Comparison of ENCODE assay signal across 19 cellular contexts in the genomic region with DNA sequence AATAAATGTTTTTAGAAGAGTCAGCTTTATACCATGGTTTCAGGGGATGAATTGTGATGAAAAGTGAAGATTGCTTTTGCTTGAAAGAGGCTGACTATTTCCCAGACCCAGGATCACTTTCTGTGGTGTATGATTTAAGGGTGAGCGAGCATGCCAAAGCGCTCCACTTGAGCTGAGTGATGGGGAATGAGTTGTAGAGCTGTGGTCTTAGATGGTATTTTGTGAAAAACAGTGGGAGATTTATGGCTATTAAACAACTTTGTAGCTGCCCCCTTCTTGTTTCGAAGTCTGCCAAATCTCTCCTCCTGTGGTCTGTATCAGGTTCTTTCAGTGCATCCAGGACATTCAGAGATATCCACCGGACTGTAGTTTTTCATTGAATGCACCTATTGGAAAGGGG.
DNase-seq lines count a peak whose midpoint lies in the region; ATAC-seq, FAIRE-seq and TF ChIP-seq lines count a peak whose summit lies in the region.
"Had no signal": no experiment of that assay in that cellular context is flagged by ENCODE, and none has a peak within 500 bp of the region (broad histone marks: within the 10 kb centered on the region; RNA-seq: fewer than 3 reads in every experiment).

No MANE protein-coding gene starts in this region.

- H3K4me1 Mint-ChIP-seq in astrocyte (ENCODE audit: low read depth, unreplicated experiment) (peaks cover 3% of the 10 kb centered on the region), chondrocyte (ENCODE audit: low read depth) (peaks cover 17% of the 10 kb centered on the region)
- peaks cover 0 to 4% (median 0%) of the 10 kb centered on the region in 7 donors for H3K4me1 Mint-ChIP-seq in naive thymus-derived CD4-positive, alpha-beta T cell
- H3K4me1 Mint-ChIP-seq: B cell had no signal

- H3K36me3 Mint-ChIP-seq in astrocyte (ENCODE audit: low read depth, unreplicated experiment) (peaks cover 3% of the 10 kb centered on the region), chondrocyte (ENCODE audit: low read depth) (peaks cover 8% of the 10 kb centered on the region)
- no peaks in the 10 kb centered on the region for H3K36me3 Mint-ChIP-seq in naive thymus-derived CD4-positive, alpha-beta T cell

- H3K4me2 ChIP-seq in astrocyte (ENCODE audit: low read length) (no peak overlapping the region), osteoblast (ENCODE audit: insufficient read depth, low read length) (no peak overlapping the region)

- ATAC-seq in HG03139 (IDR thresholded peaks at IDR 0.05; ENCODE audit: unreplicated experiment): no peak
- no peak for ATAC-seq in naive thymus-derived CD4-positive, alpha-beta T cell
- ATAC-seq: GM12878, HCT116 had no signal

- FAIRE-seq in astrocyte (lab: Jason Lieb, UNC): no peak
- FAIRE-seq: GM12878, GM18507, H54 had no signal

- CTCF ChIA-PET in HEK293T (lab: Yijun Ruan, JAX): no interaction called here
- CTCF ChIA-PET in naive thymus-derived CD4-positive, alpha-beta T cell (lab: Charles Lee): no interaction called here

- H3K9ac ChIP-seq in astrocyte (ENCODE audit: low read length): no peak overlapping the region
- H3K9ac ChIP-seq: GM23248 had no signal

- H2AFZ ChIP-seq in astrocyte (ENCODE audit: low read depth, low read length): no peak overlapping the region
- peak overlapping the region; percentile 15 for H2AFZ ChIP-seq in osteoblast (ENCODE audit: low read length)
- H2AFZ ChIP-seq: GM23248 had no signal

- H3K4me3 Mint-ChIP-seq in astrocyte (ENCODE audit: unreplicated experiment): no peak overlapping the region
- H3K4me3 Mint-ChIP-seq in chondrocyte (ENCODE audit: unreplicated experiment): no peak overlapping the region
- H3K4me3 Mint-ChIP-seq in naive thymus-derived CD4-positive, alpha-beta T cell: no peak overlapping the region
- H3K4me3 Mint-ChIP-seq: B cell; CD4-positive, alpha-beta T cell had no signal

- H3K27ac Mint-ChIP-seq in astrocyte (ENCODE audit: unreplicated experiment) (no peak overlapping the region), chondrocyte (ENCODE audit: unreplicated experiment) (no peak overlapping the region)
- H3K27ac Mint-ChIP-seq in naive thymus-derived CD4-positive, alpha-beta T cell: no peak overlapping the region
- H3K27ac Mint-ChIP-seq: B cell; CD4-positive, alpha-beta T cell had no signal

- H4K20me1 ChIP-seq in astrocyte (ENCODE audit: insufficient read depth, low read length) (no peaks in the 10 kb centered on the region), osteoblast (ENCODE audit: insufficient read depth, low read length) (no peaks in the 10 kb centered on the region)

- H3K27me3 ChIP-seq in astrocyte (ENCODE audit: insufficient read depth, low read length): no peaks in the 10 kb centered on the region
- no peaks in the 10 kb centered on the region for H3K27me3 ChIP-seq in osteoblast (ENCODE audit: insufficient read depth, low read length)
- no peaks in the 10 kb centered on the region for H3K27me3 ChIP-seq in naive thymus-derived CD4-positive, alpha-beta T cell (ENCODE audit: control insufficient read depth in 2 of 2, insufficient read depth in 2 of 2, low read length in 2 of 2)

- intact Hi-C loops in naive thymus-derived CD4-positive, alpha-beta T cell (cut with micrococcal nuclease): no loop called here

- peaks cover 8% of the 10 kb centered on the region for H3K9me3 Mint-ChIP-seq in astrocyte (ENCODE audit: unreplicated experiment)
- H3K9me3 Mint-ChIP-seq in chondrocyte (ENCODE audit: low read depth): peaks cover 16% of the 10 kb centered on the region
- H3K9me3 Mint-ChIP-seq in naive thymus-derived CD4-positive, alpha-beta T cell: peaks cover 0 to 9% (median 2%) of the 10 kb centered on the region in 11 donors

- no peak overlapping the region for H3K27ac ChIP-seq in astrocyte (ENCODE audit: low read depth, low read length)
- no peak overlapping the region for H3K27ac ChIP-seq in osteoblast (ENCODE audit: low read depth, low read length)
- no peak overlapping the region for H3K27ac ChIP-seq in naive thymus-derived CD4-positive, alpha-beta T cell (ENCODE audit: low read depth, low read length)
- H3K27ac ChIP-seq: GM23248 had no signal

- TF ChIP-seq CTCF in astrocyte (IDR thresholded peaks at IDR 0.05; ENCODE audit: insufficient read depth, low read depth, low read length) (no peak), osteoblast (IDR thresholded peaks at IDR 0.05; ENCODE audit: extremely low read depth, low read depth, low read length) (no peak), chondrocyte (IDR thresholded peaks at IDR 0.05) (no peak)

- H3K27me3 Mint-ChIP-seq in astrocyte (ENCODE audit: low read depth, unreplicated experiment) (no peaks in the 10 kb centered on the region), chondrocyte (ENCODE audit: low read depth) (no peaks in the 10 kb centered on the region)
- H3K27me3 Mint-ChIP-seq in naive thymus-derived CD4-positive, alpha-beta T cell: peaks cover 0 to 11% (median 0%) of the 10 kb centered on the region in 5 donors
- H3K27me3 Mint-ChIP-seq: B cell; CD4-positive, alpha-beta T cell had no signal

- H3K79me2 ChIP-seq in astrocyte (ENCODE audit: insufficient read depth, low read length): no peaks in the 10 kb centered on the region
- no peaks in the 10 kb centered on the region for H3K79me2 ChIP-seq in osteoblast (ENCODE audit: insufficient read depth, low read length)

- no peaks in the 10 kb centered on the region for H3K4me1 ChIP-seq in astrocyte (ENCODE audit: insufficient read depth, low read length)
- H3K4me1 ChIP-seq in osteoblast (ENCODE audit: insufficient read depth, low read length): peaks cover 5% of the 10 kb centered on the region
- no peaks in the 10 kb centered on the region for H3K4me1 ChIP-seq in naive thymus-derived CD4-positive, alpha-beta T cell (ENCODE audit: control insufficient read depth in 2 of 2, insufficient read depth in 2 of 2, low read length in 2 of 2)

- no peak overlapping the region for H3K4me3 ChIP-seq in astrocyte (ENCODE audit: insufficient read depth, low read depth, low read length)
- no peak overlapping the region for H3K4me3 ChIP-seq in osteoblast (ENCODE audit: insufficient read depth, low read length)
- no peak overlapping the region for H3K4me3 ChIP-seq in naive thymus-derived CD4-positive, alpha-beta T cell (ENCODE audit: low read length)
- H3K4me3 ChIP-seq: GM12878, GM23248 had no signal

- POLR2A ChIA-PET in HEK293T (lab: Yijun Ruan, JAX): no interaction called here
- POLR2A ChIA-PET in naive thymus-derived CD4-positive, alpha-beta T cell (lab: Charles Lee): no interaction called here

- H3K36me3 ChIP-seq in astrocyte (ENCODE audit: insufficient read depth, low read length) (no peaks in the 10 kb centered on the region), osteoblast (ENCODE audit: insufficient read depth, low read length) (no peaks in the 10 kb centered on the region)
- no peaks in the 10 kb centered on the region for H3K36me3 ChIP-seq in naive thymus-derived CD4-positive, alpha-beta T cell (ENCODE audit: control insufficient read depth in 2 of 3, insufficient read depth in 3 of 3, low read length in 3 of 3)

- peaks cover 5% of the 10 kb centered on the region for H3K9me3 ChIP-seq in astrocyte (ENCODE audit: insufficient read depth, low read depth, low read length)
- H3K9me3 ChIP-seq in osteoblast (ENCODE audit: low read depth, low read length): peaks cover 3% of the 10 kb centered on the region
- H3K9me3 ChIP-seq in naive thymus-derived CD4-positive, alpha-beta T cell (ENCODE audit: control insufficient read depth in 2 of 3, low read length in 3 of 3): no peaks in the 10 kb centered on the region

- DNase-seq in HEK293T (ENCODE audit: extremely low spot score) (no peak), astrocyte (ENCODE audit: low read depth) (peak; percentile 86), left kidney (ENCODE audit: low read depth, low spot score) (peak; percentile 72), osteoblast (ENCODE audit: insufficient read length, low spot score, missing footprints) (no peak), chondrocyte (ENCODE audit: low spot score) (no peak), T-helper 1 cell (no peak)
- no peak for DNase-seq in naive thymus-derived CD4-positive, alpha-beta T cell
- DNase-seq: 8988T; C1 segment of cervical spinal cord; Calu3; CD4-positive, alpha-beta T cell; DMS79; GM23248 had no signal

TF ChIP-seq in HEK293T, 16 proteins besides CTCF, POLR2A, EP300 and RAD21:
- no peak for TF ChIP-seq ARNT (IDR thresholded peaks at IDR 0.05)
- TF ChIP-seq, protein P1, sequence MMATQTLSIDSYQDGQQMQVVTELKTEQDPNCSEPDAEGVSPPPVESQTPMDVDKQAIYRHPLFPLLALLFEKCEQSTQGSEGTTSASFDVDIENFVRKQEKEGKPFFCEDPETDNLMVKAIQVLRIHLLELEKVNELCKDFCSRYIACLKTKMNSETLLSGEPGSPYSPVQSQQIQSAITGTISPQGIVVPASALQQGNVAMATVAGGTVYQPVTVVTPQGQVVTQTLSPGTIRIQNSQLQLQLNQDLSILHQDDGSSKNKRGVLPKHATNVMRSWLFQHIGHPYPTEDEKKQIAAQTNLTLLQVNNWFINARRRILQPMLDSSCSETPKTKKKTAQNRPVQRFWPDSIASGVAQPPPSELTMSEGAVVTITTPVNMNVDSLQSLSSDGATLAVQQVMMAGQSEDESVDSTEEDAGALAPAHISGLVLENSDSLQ (IDR thresholded peaks at IDR 0.05): peak; percentile 34; the same call in 1 of the 2 replicates

Comparison
In these comparisons a context has a peak if more than half of its experiments do, and no peak if none do; other contexts are left out.
1. DNase-seq: peak in astrocyte (single experiment) and left kidney (single experiment); none in HEK293T (single experiment), osteoblast (single experiment), chondrocyte (single experiment), T-helper 1 cell (0 of 5) and naive thymus-derived CD4-positive, alpha-beta T cell (0 of 9).